Comparison of ENCODE assay signal across 8 cellular contexts in the genomic region with DNA sequence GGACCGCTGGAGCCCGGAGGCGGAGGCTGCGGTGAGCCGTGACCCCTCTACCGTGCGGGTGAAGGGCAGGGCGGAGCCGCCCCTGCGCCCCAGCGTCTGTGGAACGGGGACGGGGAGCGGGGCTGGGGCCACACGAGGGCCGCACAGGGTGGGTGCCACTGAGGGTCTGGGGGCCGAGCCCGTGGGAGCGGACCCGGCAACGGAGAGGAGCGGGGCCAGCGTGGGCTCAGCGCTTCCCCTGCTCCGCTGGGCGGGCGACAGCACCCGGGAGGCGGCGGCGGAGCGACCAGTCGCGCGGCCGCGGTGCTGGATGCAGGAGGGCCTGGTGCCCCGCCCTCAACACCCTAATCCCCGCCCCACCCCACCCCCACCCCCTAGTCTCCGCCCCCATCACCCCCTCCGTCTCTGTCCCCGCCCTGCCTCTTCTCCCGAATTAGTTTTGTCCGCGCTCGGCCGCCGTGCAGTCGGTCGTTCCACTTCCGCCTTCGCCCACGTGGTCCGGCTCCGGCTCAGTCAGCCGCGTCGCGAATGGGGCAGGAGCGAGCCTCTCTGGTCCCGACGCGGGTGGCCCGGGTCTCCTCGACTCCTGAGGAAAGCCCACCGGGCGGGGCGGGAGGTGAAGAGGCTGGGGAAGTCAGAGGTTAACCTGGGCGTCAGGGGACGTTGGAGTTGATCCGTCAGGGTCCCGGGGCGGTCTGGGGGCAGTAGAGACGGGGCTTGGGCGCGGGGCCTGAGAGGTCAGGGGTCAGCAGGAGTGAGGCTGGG. TPM values are rescaled to one million over a fixed set of nuclear protein-coding genes. Genes with fewer than 3 reads are reported as not detected.
DNase-seq lines count a peak whose midpoint lies in the region; ATAC-seq and TF ChIP-seq lines count a peak whose summit lies in the region.

A gene (plus strand): TSS at position 512 of the 765 bp plus-strand sequence. CDS start 447 bp downstream, outside the sequence.

- peaks cover 19% of the 10 kb centered on the region for H3K4me1 Mint-ChIP-seq in activated T-cell treated with anti-CD3 and anti-CD28 coated beads, Interleukin-2, amount 50 U/mL, for 4 hours (ENCODE audit: low read depth)

- H3K27me3 ChIP-seq in Panc1 (ENCODE audit: control insufficient read depth, insufficient read depth, low read length), result no peaks in the 10 kb centered on the region
- no peaks in the 10 kb centered on the region for H3K27me3 ChIP-seq in muscle layer of duodenum (ENCODE audit: low read depth, low read length)

- H3K9me3 ChIP-seq in Panc1 (ENCODE audit: control insufficient read depth, insufficient read depth, low read depth, low read length) (no peaks in the 10 kb centered on the region), muscle layer of duodenum (ENCODE audit: control insufficient read depth in 1 of 2, low read length in 2 of 2) (no peaks in the 10 kb centered on the region)

- H3K36me3 Mint-ChIP-seq in activated T-cell treated with anti-CD3 and anti-CD28 coated beads, Interleukin-2, amount 50 U/mL, for 4 hours (ENCODE audit: insufficient read depth), result peaks cover 19% of the 10 kb centered on the region

- no peaks in the 10 kb centered on the region for H3K4me1 ChIP-seq in Panc1 (ENCODE audit: control insufficient read depth, insufficient read depth, low read length)
- peaks cover 0 to 10% of the 10 kb centered on the region in 2 donors for H3K4me1 ChIP-seq in muscle layer of duodenum (ENCODE audit: control insufficient read depth in 1 of 2, insufficient read depth in 2 of 2, low read length in 2 of 2)

- peak within 1 kb of the TSS; percentile 97 for H3K4me3 Mint-ChIP-seq in activated T-cell treated with anti-CD3 and anti-CD28 coated beads, Interleukin-2, amount 50 U/mL, for 4 hours

- intact Hi-C loops in Panc1 (cut with micrococcal nuclease; ENCODE audit: unreplicated experiment), result no loop called here

- in situ Hi-C loops in KBM-7 (cut with MboI; ENCODE audit: low pct_unique_long_range_greater_than_20kb, low sequenced_read_pairs), result no loop called here
- in situ Hi-C loops in Panc1 (cut with HindIII; ENCODE audit: low pct_unique_long_range_greater_than_20kb, low sequenced_read_pairs), result no loop called here

- no TSS peak for BruUV-seq in Panc1 (replicated peaks; lab: Mats Ljungman, UMichigan)

- DNase-seq in DMS153 treated with DMSO at 0.1 percent for 48 hours (lab: John Stamatoyannopoulos, UW; ENCODE audit: unreplicated experiment) (peak; percentile 49), KBM-7 (peak; percentile 91), Panc1 (ENCODE audit: low read depth, low spot score) (peak; percentile 48)
- DNase-seq in activated T-cell treated with anti-CD3 and anti-CD28 coated beads, Interleukin-2, amount 50 U/mL, for 4 hours, result peak; percentile 92
- DNase-seq in stimulated activated CD8-positive, alpha-beta memory T cell treated with anti-CD3 and anti-CD28 coated beads, Interleukin-7, amount 100 ng/mL, for 24 hours (ENCODE audit: low read depth), result peak; percentile 74

- ATAC-seq in GM21717 (IDR thresholded peaks at IDR 0.05; ENCODE audit: unreplicated experiment), result peak; percentile 60
- peak; percentile 89 for ATAC-seq in Panc1
- peak; percentile 83 to 86 for ATAC-seq in activated T-cell treated with anti-CD3 and anti-CD28 coated beads, Interleukin-2, amount 50 U/mL, for 4 hours
- ATAC-seq in esophagus mucosa, result peak; percentile 92

- H3K36me3 ChIP-seq in Panc1 (ENCODE audit: control insufficient read depth, insufficient read depth, low read length) (peaks cover 17% of the 10 kb centered on the region), muscle layer of duodenum (ENCODE audit: control insufficient read depth in 1 of 2, insufficient read depth in 2 of 2, low read length in 2 of 2) (peaks cover 12 to 21% of the 10 kb centered on the region in 2 donors)

- H3K9me3 Mint-ChIP-seq in activated T-cell treated with anti-CD3 and anti-CD28 coated beads, Interleukin-2, amount 50 U/mL, for 4 hours, result no peaks in the 10 kb centered on the region

- POLR2A ChIA-PET in Panc1 (lab: Charles Lee), result interaction anchor here (0.5 kb wide), 1 partner anchor 7 kb away, joined by 4 read pairs; no protein-coding TSS in a partner anchor

- CTCF ChIA-PET in Panc1 (lab: Charles Lee), result interaction anchor here (0.6 to 0.7 kb wide), 3 partner anchors 13 to 64 kb away, joined by 3 to 8 read pairs (median 5); no protein-coding TSS in a partner anchor

- H3K27ac ChIP-seq in Panc1 (ENCODE audit: low read length) (peak within 1 kb of the TSS; percentile 95), muscle layer of duodenum (ENCODE audit: low read length) (no peak within 1 kb of the TSS)

- H3K27me3 Mint-ChIP-seq in activated T-cell treated with anti-CD3 and anti-CD28 coated beads, Interleukin-2, amount 50 U/mL, for 4 hours (ENCODE audit: low read depth), result no peaks in the 10 kb centered on the region

- no peak for TF ChIP-seq CTCF in Panc1 (IDR thresholded peaks at IDR 0.05)

- H3K4me3 ChIP-seq in Panc1 (ENCODE audit: low read depth in 2 of 2, low read length in 2 of 2) (peak within 1 kb of the TSS; percentile 78 to 85), muscle layer of duodenum (ENCODE audit: low read depth in 1 of 2, low read length in 2 of 2) (peak within 1 kb of the TSS; percentile 69 to 90)

RNA-seq across cellular contexts. Expression of the gene that starts here (rescaled TPM):
- total RNA-seq in Panc1 (2021; ENCODE audit: unreplicated experiment) (108 TPM), esophagus mucosa (20.5 TPM)
- 110 TPM for polyA plus RNA-seq in Panc1 (2012; ENCODE audit: insufficient read length)
- 100 to 1,000 TPM; 132 to 157 (median 155) TPM for total RNA-seq in activated T-cell treated with anti-CD3 and anti-CD28 coated beads, Interleukin-2, amount 50 U/mL, for 4 hours
